Comparison of ENCODE assay signal across 10 cellular contexts in the genomic region with DNA sequence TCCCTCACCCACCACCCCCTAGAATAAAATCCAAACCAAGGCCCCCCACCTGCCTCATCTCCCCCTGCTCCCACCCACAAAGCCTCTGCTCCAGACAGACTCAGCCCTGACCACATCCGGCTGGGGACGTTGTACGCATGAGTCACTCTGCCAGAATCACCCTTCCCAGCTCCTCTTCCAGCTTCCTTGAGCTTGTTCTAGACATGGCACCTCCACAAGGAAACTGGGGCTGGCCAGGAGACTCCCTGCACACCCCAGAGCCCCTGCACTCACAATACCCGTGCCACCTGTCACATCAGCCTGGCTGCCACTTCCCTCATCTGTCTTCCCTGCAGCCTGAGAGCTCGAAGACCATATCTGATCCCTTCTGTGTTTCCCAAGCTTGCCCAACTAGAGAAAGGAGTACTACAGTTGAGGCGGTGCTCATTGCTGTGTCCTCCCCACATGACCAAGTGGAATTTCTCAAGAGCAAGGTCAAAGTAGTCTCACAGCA. TPM values are rescaled to one million over a fixed set of nuclear protein-coding genes. Genes with fewer than 3 reads are reported as not detected.
DNase-seq lines count a peak whose midpoint lies in the region; ATAC-seq and TF ChIP-seq lines count a peak whose summit lies in the region.
"Had no signal": no experiment of that assay in that cellular context is flagged by ENCODE, and none has a peak within 500 bp of the region (broad histone marks: within the 10 kb centered on the region; RNA-seq: fewer than 3 reads in every experiment).

No MANE protein-coding gene starts in this region.

- peak overlapping the region; percentile 29 for H3K27ac ChIP-seq in suprapubic skin
- H3K27ac ChIP-seq: ovary had no signal

- WGBS in suprapubic skin: 66% methylated on average over 6 of the region's 6 CpGs

- DNase-seq in activated T-cell treated with anti-CD3 and anti-CD28 coated beads, Interleukin-2, amount 50 U/mL, for 4 hours: no peak
- DNase-seq in activated T-cell treated with anti-CD3 and anti-CD28 coated beads for 4 hours (no peak), fibroblast of mammary gland (ENCODE audit: low read depth) (peak; percentile 83), suprapubic skin (ENCODE audit: low spot score in 2 of 2) (no peak), NCI-H1694 (lab: John Stamatoyannopoulos, UW) (no peak), G401 (ENCODE audit: low spot score) (no peak)
- DNase-seq in T-helper 2 cell treated with Interferon-gamma antibody and Interleukin-4, amounts not matched to agents 5 μg/mL and 100 μg/mL, for 36 hours (ENCODE audit: low spot score): no peak
- DNase-seq in stimulated activated CD4-positive, alpha-beta T cell treated with anti-CD3 and anti-CD28 coated beads, Interleukin-2, amount 100 ng/mL, for 48 hours: no peak
- DNase-seq: COR-L47, ovary had no signal

- H3K4me3 Mint-ChIP-seq in activated T-cell treated with anti-CD3 and anti-CD28 coated beads, Interleukin-2, amount 50 U/mL, for 4 hours: peak overlapping the region; percentile 48
- H3K4me3 Mint-ChIP-seq in T-helper 2 cell treated with Interferon-gamma antibody and Interleukin-4, amounts not matched to agents 5 μg/mL and 100 μg/mL, for 36 hours: peak overlapping the region; percentile 19

- no peaks in the 10 kb centered on the region for H3K27me3 ChIP-seq in suprapubic skin
- H3K27me3 ChIP-seq: ovary had no signal

- peak overlapping the region; percentile 79 for H3K27ac Mint-ChIP-seq in T-helper 2 cell treated with Interferon-gamma antibody and Interleukin-4, amounts not matched to agents 5 μg/mL and 100 μg/mL, for 36 hours

- peaks cover 82% of the 10 kb centered on the region for H3K36me3 ChIP-seq in suprapubic skin
- H3K36me3 ChIP-seq: ovary had no signal

- no peak overlapping the region for H3K4me3 ChIP-seq in fibroblast of mammary gland (ENCODE audit: control insufficient read depth, low read depth, low read length)
- no peak overlapping the region for H3K4me3 ChIP-seq in suprapubic skin
- H3K4me3 ChIP-seq: ovary had no signal

- ATAC-seq in activated T-cell treated with anti-CD3 and anti-CD28 coated beads, Interleukin-2, amount 50 U/mL, for 4 hours: peak; percentile 38 to 58

- peaks cover 70% of the 10 kb centered on the region for H3K4me1 Mint-ChIP-seq in activated T-cell treated with anti-CD3 and anti-CD28 coated beads, Interleukin-2, amount 50 U/mL, for 4 hours (ENCODE audit: low read depth)
- peaks cover 28% of the 10 kb centered on the region for H3K4me1 Mint-ChIP-seq in T-helper 2 cell treated with Interferon-gamma antibody and Interleukin-4, amounts not matched to agents 5 μg/mL and 100 μg/mL, for 36 hours (ENCODE audit: low read depth)

- no peaks in the 10 kb centered on the region for H3K9me3 ChIP-seq in suprapubic skin
- H3K9me3 ChIP-seq: ovary had no signal

- in situ Hi-C loops in G401 (cut with HindIII; ENCODE audit: low sequenced_read_pairs): no loop called here

- TF ChIP-seq EP300 in suprapubic skin (IDR thresholded peaks at IDR 0.05): no peak

- TF ChIP-seq CTCF in fibroblast of mammary gland (conservative IDR thresholded peaks at IDR 0.05; ENCODE audit: control insufficient read depth, insufficient read depth, low read depth, low read length): no peak
- no peak for TF ChIP-seq CTCF in suprapubic skin (IDR thresholded peaks at IDR 0.05)

- no peak for TF ChIP-seq POLR2A in suprapubic skin (IDR thresholded peaks at IDR 0.05)

- H3K27me3 Mint-ChIP-seq in activated T-cell treated with anti-CD3 and anti-CD28 coated beads, Interleukin-2, amount 50 U/mL, for 4 hours (ENCODE audit: low read depth): no peaks in the 10 kb centered on the region
- no peaks in the 10 kb centered on the region for H3K27me3 Mint-ChIP-seq in T-helper 2 cell treated with Interferon-gamma antibody and Interleukin-4, amounts not matched to agents 5 μg/mL and 100 μg/mL, for 36 hours (ENCODE audit: low read depth)

- peaks cover 45% of the 10 kb centered on the region for H3K36me3 Mint-ChIP-seq in activated T-cell treated with anti-CD3 and anti-CD28 coated beads, Interleukin-2, amount 50 U/mL, for 4 hours (ENCODE audit: insufficient read depth)
- peaks cover 59% of the 10 kb centered on the region for H3K36me3 Mint-ChIP-seq in T-helper 2 cell treated with Interferon-gamma antibody and Interleukin-4, amounts not matched to agents 5 μg/mL and 100 μg/mL, for 36 hours (ENCODE audit: low read depth)

- peaks cover 39% of the 10 kb centered on the region for H3K4me1 ChIP-seq in suprapubic skin

- H3K9me3 Mint-ChIP-seq in activated T-cell treated with anti-CD3 and anti-CD28 coated beads, Interleukin-2, amount 50 U/mL, for 4 hours: no peaks in the 10 kb centered on the region
- no peaks in the 10 kb centered on the region for H3K9me3 Mint-ChIP-seq in T-helper 2 cell treated with Interferon-gamma antibody and Interleukin-4, amounts not matched to agents 5 μg/mL and 100 μg/mL, for 36 hours

RNA-seq across cellular contexts. Expression of a gene that starts 9.7 kb away (rescaled TPM):
- total RNA-seq in activated T-cell treated with anti-CD3 and anti-CD28 coated beads, Interleukin-2, amount 50 U/mL, for 4 hours: 10 to 100 TPM; 25.2 to 29.1 (median 28.1) TPM
- 10 to 100 TPM; 51.3 to 78.9 (median 65.6) TPM for total RNA-seq in suprapubic skin
- total RNA-seq in G401 (2014; rRNA removed; shearing (Covaris generic)): 41.1 and 52.0 TPM in 2 replicates

RNA-seq across cellular contexts. Expression of a gene that starts 12.3 kb away (rescaled TPM):
- 10 to 100 TPM; 17.2 to 19.4 (median 18.7) TPM for total RNA-seq in activated T-cell treated with anti-CD3 and anti-CD28 coated beads, Interleukin-2, amount 50 U/mL, for 4 hours
- 10 to 100 TPM in 2 of 4 donors, 1 to 10 TPM in 2; 4.2 to 12.9 (median 8.9) TPM for total RNA-seq in suprapubic skin
- total RNA-seq in G401 (2014; rRNA removed; shearing (Covaris generic)): 7.9 and 13.6 TPM in 2 replicates

RNA-seq across cellular contexts. Expression of a gene that starts 34.6 kb away (rescaled TPM):
- total RNA-seq in activated T-cell treated with anti-CD3 and anti-CD28 coated beads, Interleukin-2, amount 50 U/mL, for 4 hours: 10 to 100 TPM; 51.9 to 56.4 (median 55.2) TPM
- total RNA-seq in suprapubic skin: 10 to 100 TPM; 24.0 to 37.3 (median 28.3) TPM
- total RNA-seq in G401 (2014; rRNA removed; shearing (Covaris generic)): 30.0 and 37.1 TPM in 2 replicates

RNA-seq across cellular contexts. Expression of a gene that starts 47.1 kb away (rescaled TPM):
- 10 to 100 TPM; 86.2 to 95.4 (median 89.1) TPM for total RNA-seq in activated T-cell treated with anti-CD3 and anti-CD28 coated beads, Interleukin-2, amount 50 U/mL, for 4 hours
- 10 to 100 TPM; 36.8 to 49.5 (median 45.8) TPM for total RNA-seq in suprapubic skin
- 157 and 165 TPM in 2 replicates for total RNA-seq in G401 (2014; rRNA removed; shearing (Covaris generic))
